ENCODE assay signal across 43 cellular contexts in the genomic region with DNA sequence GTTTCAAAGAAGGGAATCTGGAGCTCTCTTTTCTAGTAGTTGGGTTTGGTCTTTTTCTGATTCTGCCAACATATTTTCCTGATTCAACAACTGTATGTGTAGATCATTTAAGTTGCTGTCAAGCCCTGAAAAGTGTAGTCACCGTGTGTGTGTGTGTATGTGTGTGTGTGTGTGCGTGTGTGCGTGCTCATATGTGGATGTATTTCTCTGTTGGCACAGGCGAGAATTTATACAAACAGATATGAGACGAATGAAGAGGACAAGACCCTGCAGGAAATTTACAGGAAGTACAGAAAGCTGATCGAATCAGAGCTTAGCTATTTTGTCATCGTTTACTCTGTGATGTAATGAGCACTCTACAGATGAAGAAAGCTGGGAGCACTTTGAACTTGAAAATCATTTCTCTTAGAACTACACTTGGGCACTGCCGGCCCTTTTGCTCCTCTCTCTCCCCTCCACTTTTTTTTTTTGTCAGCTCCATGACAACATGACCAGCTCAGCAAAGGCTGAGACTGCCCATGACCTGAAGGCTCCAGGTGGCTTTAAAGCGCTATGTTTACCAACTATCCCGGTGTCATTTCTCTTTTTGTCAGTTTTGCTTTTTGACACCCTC. TPM values are rescaled to one million over a fixed set of nuclear protein-coding genes. Genes with fewer than 3 reads are reported as not detected.
DNase-seq lines count a peak whose midpoint lies in the region; ATAC-seq, FAIRE-seq and TF ChIP-seq lines count a peak whose summit lies in the region.
"Had no signal": no experiment of that assay in that cellular context is flagged by ENCODE, and none has a peak within 500 bp of the region (broad histone marks: within the 10 kb centered on the region; RNA-seq: fewer than 3 reads in every experiment).

No MANE protein-coding gene starts in this region.

- no peak overlapping the region for H4K5ac ChIP-seq in H1 (ENCODE audit: insufficient read length, low read depth, low read length)

- H2AFZ ChIP-seq in SK-N-SH (ENCODE audit: low read depth) (peak overlapping the region; percentile 64; the same call in 1 of the 2 replicates), H1 (ENCODE audit: low read length) (0 out of 2 replicates have a peak overlapping the region, but pooled peaks have one; percentile 39)
- H2AFZ ChIP-seq: parathyroid adenoma had no signal

- H2BK12ac ChIP-seq in H1 (ENCODE audit: low read depth, low read length), result no peak overlapping the region

- no peak overlapping the region for H2BK15ac ChIP-seq in H1 (ENCODE audit: low read length)

- H3K4me2 ChIP-seq in SK-N-SH (peak overlapping the region; percentile 64), H1 (ENCODE audit: insufficient read depth in 1 of 2, low read depth in 2 of 2, low read length in 2 of 2) (no peak overlapping the region), skeletal muscle satellite cell (ENCODE audit: low read length) (peak overlapping the region; percentile 40)

- no peak overlapping the region for H4K91ac ChIP-seq in H1 (replicated peaks; ENCODE audit: insufficient read length, low read length)

- no peak overlapping the region for H2BK5ac ChIP-seq in H1 (ENCODE audit: low read depth, low read length)

- no peak overlapping the region for H3K18ac ChIP-seq in H1 (ENCODE audit: extremely low read depth, low read length)

- peaks cover 46% of the 10 kb centered on the region for H3K27me3 Mint-ChIP-seq in T-helper 17 cell

- H4K20me1 ChIP-seq in SK-N-SH (ENCODE audit: insufficient read depth) (no peaks in the 10 kb centered on the region), H1 (replicated peaks in 1 of 2; ENCODE audit: control insufficient read depth in 1 of 2, insufficient read depth in 2 of 2, low read length in 2 of 2) (no peaks in the 10 kb centered on the region)

- H3K9me3 ChIP-seq in SK-N-SH, result no peaks in the 10 kb centered on the region
- no peaks in the 10 kb centered on the region for H3K9me3 ChIP-seq in H1 (ENCODE audit: insufficient read depth in 2 of 2, low read depth in 1 of 2, low read length in 1 of 2)
- H3K9me3 ChIP-seq in skeletal muscle satellite cell (replicated peaks; ENCODE audit: low read length), result no peaks in the 10 kb centered on the region
- H3K9me3 ChIP-seq in T-helper 17 cell (ENCODE audit: control insufficient read depth, low read length, poor library complexity, severe bottlenecking), result no peaks in the 10 kb centered on the region
- H3K9me3 ChIP-seq: colonic mucosa, MG63, thoracic aorta had no signal

- H3K4me3 ChIP-seq in SK-N-SH (ENCODE audit: low read depth in 2 of 2, low read length in 1 of 2) (no peak overlapping the region; a peak in 1 of 4 replicates), H1 (ENCODE audit: extremely low read depth in 1 of 4, insufficient read depth in 2 of 4, low read depth in 3 of 4, low read length in 4 of 4) (no peak overlapping the region), fibroblast of pulmonary artery (replicated peaks; ENCODE audit: low read depth, low read length) (peak overlapping the region; percentile 44), skeletal muscle satellite cell (ENCODE audit: low read length) (no peak overlapping the region)
- H3K4me3 ChIP-seq: colonic mucosa, MG63, right atrium auricular region, spleen, thoracic aorta had no signal

- no peak overlapping the region for H3K56ac ChIP-seq in H1 (replicated peaks; ENCODE audit: insufficient read length, low read depth, low read length)

- TF ChIP-seq CTCF in SK-N-SH (IDR thresholded peaks at IDR 0.05), result no peak
- no peak for TF ChIP-seq CTCF in H1 (IDR thresholded peaks at IDR 0.05; ENCODE audit: control extremely low read depth in 1 of 3, insufficient read depth in 1 of 3, low read depth in 1 of 3, low read length in 3 of 3)
- TF ChIP-seq CTCF in fibroblast of pulmonary artery (IDR thresholded peaks at IDR 0.05; ENCODE audit: low read length, missing control alignments), result no peak

- CTCF ChIA-PET in SK-N-SH (lab: Yijun Ruan, JAX) (interaction anchor here (1.0 to 1.4 kb wide), 2 partner anchors 56 to 217 kb away, joined by 3 read pairs; no protein-coding TSS in a partner anchor), H1 (lab: Charles Lee; ENCODE audit: partially characterized antibody) (interaction anchor here (0.6 to 1.9 kb wide), 6 partner anchors 53 to 127 kb away, joined by 3 to 12 read pairs (median 3); no protein-coding TSS in a partner anchor)

- TF ChIP-seq EP300 in SK-N-SH (IDR thresholded peaks at IDR 0.05; ENCODE audit: borderline replicate concordance in 1 of 2, low read depth in 1 of 2, low read length in 1 of 2) (no peak), H1 (IDR thresholded peaks at IDR 0.05; ENCODE audit: borderline replicate concordance in 1 of 2, low read depth in 2 of 2, low read length in 2 of 2) (no peak)

- H2BK120ac ChIP-seq in H1 (replicated peaks; ENCODE audit: low read depth, low read length), result no peak overlapping the region

- H3K4me3 Mint-ChIP-seq in T-helper 17 cell, result no peak overlapping the region
- H3K4me3 Mint-ChIP-seq: activated CD8-positive, alpha-beta memory T cell treated with anti-CD3 and anti-CD28 coated beads, Interleukin-2, amount 10 ng/mL, durations not matched to agents 7 days and 5 days; activated naive CD8-positive, alpha-beta T cell treated with anti-CD3 and anti-CD28 coated beads, Interleukin-2, amount 10 ng/mL, durations not matched to agents 7 days and 5 days; CD4-positive, CD25-positive, alpha-beta regulatory T cell; memory B cell; stimulated activated naive CD8-positive, alpha-beta T cell treated with anti-CD3 and anti-CD28 coated beads, Interleukin-15, Interleukin-2, amounts not matched to agents 100 ng/mL and 50 ng/mL, for 24 hours; T-helper 1 cell treated with Interleukin-12 subunit alpha and Interleukin-12 subunit beta and Interleukin-4 antibody, amounts not matched to agents 30 μg/mL and 1 μg/mL, for 36 hours had no signal

- H3K23me2 ChIP-seq in H1 (ENCODE audit: low read depth, low read length), result no peaks in the 10 kb centered on the region

- TF ChIP-seq POLR2A in H1 (IDR thresholded peaks at IDR 0.05; ENCODE audit: control extremely low read depth in 1 of 2, low read depth in 2 of 2, low read length in 2 of 2), result no peak

- no peak overlapping the region for H3K23ac ChIP-seq in H1 (ENCODE audit: insufficient read length)

- no peak overlapping the region for H4K8ac ChIP-seq in H1 (ENCODE audit: extremely low read depth, insufficient read depth, low read length)

- H3K9ac ChIP-seq in SK-N-SH (no peak overlapping the region), H1 (replicated peaks in 1 of 4; ENCODE audit: extremely low read depth in 1 of 4, low read depth in 3 of 4, low read length in 3 of 4) (no peak overlapping the region), skeletal muscle satellite cell (ENCODE audit: low read depth, low read length) (no peak overlapping the region)
- H3K9ac ChIP-seq: parathyroid adenoma had no signal

- DNase-seq in SK-N-SH, result no peak
- no peak for DNase-seq in H1 (ENCODE audit: low read depth in 1 of 2, low spot score in 2 of 2)
- DNase-seq in fibroblast of pulmonary artery (ENCODE audit: low read depth), result peak; percentile 42
- DNase-seq in T-helper 17 cell, result no peak
- no peak for DNase-seq in NCI-H1436 (lab: John Stamatoyannopoulos, UW)
- DNase-seq: activated CD4-positive, CD25-positive, alpha-beta regulatory T cell; activated CD8-positive, alpha-beta memory T cell treated with anti-CD3 and anti-CD28 coated beads, Interleukin-2, amount 10 ng/mL, durations not matched to agents 7 days and 5 days; activated gamma-delta T cell treated with Interleukin-2 at 50 U/mL for 16 hours; activated naive CD8-positive, alpha-beta T cell treated with anti-CD3 and anti-CD28 coated beads, Interleukin-2, amount 10 ng/mL, durations not matched to agents 7 days and 5 days; activated T-cell treated with anti-CD3 and anti-CD28 coated beads, Interleukin-2, amount 50 U/mL, for 48 hours; aorta; Calu3; CD4-positive, CD25-positive, alpha-beta regulatory T cell; colonic mucosa; DMS79 treated with DMSO at 0.1 percent for 48 hours; effector memory CD4-positive, alpha-beta T cell; GDM1; KG1; left colon; NCI-H1105; NCI-H2029; NCI-H2227 treated with DMSO at 0.1 percent for 48 hours; NCI-H69; spleen; stimulated activated CD4-positive, alpha-beta T cell treated with anti-CD3 and anti-CD28 coated beads, Interleukin-2, amount 100 ng/mL, for 24 hours had no signal

- POLR2A ChIA-PET in SK-N-SH (lab: Yijun Ruan, JAX) (interaction anchor here (0.6 kb wide), 1 partner anchor 145 kb away, joined by 3 read pairs; no protein-coding TSS in a partner anchor), H1 (lab: Charles Lee; ENCODE audit: partially characterized antibody) (interaction anchor here (0.6 kb wide), 1 partner anchor 11 kb away, joined by 3 read pairs; no protein-coding TSS in a partner anchor)

- 4% methylated on average over 10 of the region's 10 CpGs for WGBS in SK-N-SH (ENCODE audit: low lambda C conversion rate)
- 72% methylated on average over 10 of the region's 10 CpGs; no CpG with 5 or more reads in 1 of the 2 experiments for WGBS in H1 (ENCODE audit: extremely low coverage in 1 of 2, insufficient coverage in 1 of 2, insufficient read length in 1 of 2, insufficient replicate concordance in 2 of 2, low coverage in 1 of 2, low lambda C conversion rate in 2 of 2, missing lambda C conversion rate in 1 of 2), 2 experiments

- H3K27ac ChIP-seq in SK-N-SH (ENCODE audit: low read depth in 2 of 2, low read length in 1 of 2) (no peak overlapping the region), H1 (ENCODE audit: low read depth, low read length) (no peak overlapping the region)
- H3K27ac ChIP-seq: colonic mucosa, HL-60, parathyroid adenoma, right atrium auricular region, spleen, thoracic aorta had no signal

- H3K4ac ChIP-seq in H1 (replicated peaks; ENCODE audit: insufficient read length, low read depth, low read length), result no peak overlapping the region

- H3K14ac ChIP-seq in H1 (ENCODE audit: insufficient read length), result no peak overlapping the region

- H3K79me2 ChIP-seq in SK-N-SH (ENCODE audit: insufficient read depth) (no peaks in the 10 kb centered on the region), H1 (ENCODE audit: control insufficient read depth in 1 of 2, insufficient read depth in 2 of 2, low read length in 2 of 2) (no peaks in the 10 kb centered on the region)
- H3K79me2 ChIP-seq: parathyroid adenoma had no signal

- H3K4me1 Mint-ChIP-seq in T-helper 17 cell, result peaks cover under 1% of the 10 kb centered on the region
- H3K4me1 Mint-ChIP-seq: activated CD8-positive, alpha-beta memory T cell treated with anti-CD3 and anti-CD28 coated beads, Interleukin-2, amount 10 ng/mL, durations not matched to agents 7 days and 5 days; activated naive CD8-positive, alpha-beta T cell treated with anti-CD3 and anti-CD28 coated beads, Interleukin-2, amount 10 ng/mL, durations not matched to agents 7 days and 5 days; memory B cell had no signal

- peaks cover 17% of the 10 kb centered on the region; the same call in 1 of the 2 replicates for H3K27me3 ChIP-seq in SK-N-SH (ENCODE audit: insufficient read depth)
- H3K27me3 ChIP-seq in H1 (replicated peaks in 1 of 4; ENCODE audit: control insufficient read depth in 3 of 4, extremely low read depth in 1 of 4, insufficient read depth in 3 of 4, low read length in 3 of 4), result no peaks in the 10 kb centered on the region
- peaks cover 36% of the 10 kb centered on the region for H3K27me3 ChIP-seq in skeletal muscle satellite cell (ENCODE audit: control insufficient read depth, insufficient read depth, low read length)
- H3K27me3 ChIP-seq: MG63, right atrium auricular region had no signal

- H3F3A ChIP-seq in SK-N-SH (replicated peaks; ENCODE audit: insufficient read depth), result no peaks in the 10 kb centered on the region

- TF ChIP-seq RAD21 in SK-N-SH (IDR thresholded peaks at IDR 0.05; ENCODE audit: low read length) (no peak), H1 (IDR thresholded peaks at IDR 0.05 in 1 of 2, conservative IDR thresholded peaks at IDR 0.05 in 1 of 2; ENCODE audit: low read depth in 2 of 2, low read length in 2 of 2) (no peak)

- H3K36me3 Mint-ChIP-seq in T-helper 17 cell (ENCODE audit: low read depth), result peaks cover under 1% of the 10 kb centered on the region
- H3K36me3 Mint-ChIP-seq: activated CD8-positive, alpha-beta memory T cell treated with anti-CD3 and anti-CD28 coated beads, Interleukin-2, amount 10 ng/mL, durations not matched to agents 7 days and 5 days; CD4-positive, CD25-positive, alpha-beta regulatory T cell; memory B cell had no signal

- ATAC-seq in SK-N-SH treated with all-trans-retinoic acid at 6 μM for 48 hours (no peak), T-helper 17 cell (no peak), GM18502 (IDR thresholded peaks at IDR 0.05; ENCODE audit: poor library complexity, unreplicated experiment) (no peak)
- ATAC-seq: activated CD8-positive, alpha-beta memory T cell treated with anti-CD3 and anti-CD28 coated beads, Interleukin-2, amount 10 ng/mL, durations not matched to agents 7 days and 5 days; left colon had no signal

- H3K4me1 ChIP-seq in SK-N-SH (ENCODE audit: control insufficient read depth in 1 of 2, insufficient read depth in 2 of 2, low read depth in 1 of 2, low read length in 1 of 2) (no peaks in the 10 kb centered on the region), H1 (replicated peaks in 1 of 4; ENCODE audit: control insufficient read depth in 3 of 4, insufficient read depth in 4 of 4, low read length in 3 of 4) (no peaks in the 10 kb centered on the region), skeletal muscle satellite cell (ENCODE audit: control insufficient read depth, insufficient read depth, low read length) (peaks cover 7% of the 10 kb centered on the region)
- H3K4me1 ChIP-seq: colonic mucosa, parathyroid adenoma, right atrium auricular region, spleen had no signal

- H3K27ac Mint-ChIP-seq in T-helper 17 cell, result no peak overlapping the region
- H3K27ac Mint-ChIP-seq: activated CD8-positive, alpha-beta memory T cell treated with anti-CD3 and anti-CD28 coated beads, Interleukin-2, amount 10 ng/mL, durations not matched to agents 7 days and 5 days; activated naive CD8-positive, alpha-beta T cell treated with anti-CD3 and anti-CD28 coated beads, Interleukin-2, amount 10 ng/mL, durations not matched to agents 7 days and 5 days; memory B cell; stimulated activated naive CD8-positive, alpha-beta T cell treated with anti-CD3 and anti-CD28 coated beads, Interleukin-15, Interleukin-2, amounts not matched to agents 100 ng/mL and 50 ng/mL, for 24 hours; T-helper 1 cell treated with Interleukin-12 subunit alpha and Interleukin-12 subunit beta and Interleukin-4 antibody, amounts not matched to agents 30 μg/mL and 1 μg/mL, for 36 hours had no signal

- H2BK20ac ChIP-seq in H1 (ENCODE audit: low read length), result no peak overlapping the region

- no peaks in the 10 kb centered on the region for H3K79me1 ChIP-seq in H1 (ENCODE audit: low read depth, low read length)

- no peak for FAIRE-seq in H1 (lab: Jason Lieb, UNC)
- FAIRE-seq: TTC549, urothelium cell line had no signal

- H3K9me2 ChIP-seq in SK-N-SH, result no peaks in the 10 kb centered on the region

- H3K36me3 ChIP-seq in SK-N-SH (replicated peaks in 1 of 2; ENCODE audit: control insufficient read depth in 1 of 2, insufficient read depth in 2 of 2, low read length in 1 of 2), result no peaks in the 10 kb centered on the region
- H3K36me3 ChIP-seq in H1 (ENCODE audit: control insufficient read depth in 2 of 4, insufficient read depth in 4 of 4, low read length in 3 of 4), result no peaks in the 10 kb centered on the region
- no peaks in the 10 kb centered on the region for H3K36me3 ChIP-seq in skeletal muscle satellite cell (ENCODE audit: insufficient read depth, low read length)
- H3K36me3 ChIP-seq: colonic mucosa, MG63, right atrium auricular region, spleen, thoracic aorta had no signal

- no peak overlapping the region for H2AK5ac ChIP-seq in H1 (ENCODE audit: low read depth, low read length)

RNA-seq across cellular contexts. Expression of a gene that starts 11.2 kb away (rescaled TPM):
- polyA plus RNA-seq in SK-N-SH (2012; rRNA removed) (not detected in 2 replicates), H1 (2011; rRNA removed) (0.12 and 0.17 TPM in 2 replicates)
- polyA plus RNA-seq in SK-N-SH (2012; cell fraction: cytosol; rRNA removed), result not detected in 2 replicates
- not detected in 2 replicates for polyA plus RNA-seq in SK-N-SH (2012; cell fraction: nucleus; rRNA removed)
- 0.22 TPM in 1 of 2 replicates, not detected in the other for total RNA-seq in H1 (2021; fragmentation: NEBNext Ultra II Directional; extraction: Animal tissue kit (Norgen Biotek cat#: 25700))
- 0.08 TPM for polyA plus RNA-seq in H1 (2011; cell fraction: cytosol; rRNA removed)
- 0.41 TPM for polyA plus RNA-seq in H1 (2011; cell fraction: nucleus; rRNA removed)
- polyA plus RNA-seq in H1 (2012, experiment 1 of 2), result 0.24 TPM in 1 of 4 replicates, not detected in the others
- polyA plus RNA-seq in H1 (2012, experiment 2 of 2), result not detected
- polyA plus RNA-seq in H1 (2013, experiment 1 of 2), result 0.06 TPM
- polyA plus RNA-seq in H1 (2013, experiment 2 of 2), result 0.04 TPM
- 0.73 and 1.4 TPM in 2 replicates for polyA minus RNA-seq in H1 (2011; rRNA and poly(A)+ RNA removed)
- not detected for polyA minus RNA-seq in H1 (2011; cell fraction: cytosol; rRNA and poly(A)+ RNA removed)
- 1.6 TPM for polyA minus RNA-seq in H1 (2011; cell fraction: nucleus; rRNA and poly(A)+ RNA removed)
- 0.22 and 0.25 TPM in 2 replicates for total RNA-seq in skeletal muscle satellite cell (2012; rRNA removed)
- total RNA-seq in T-helper 17 cell, result under 1 TPM; 0.17 to 0.44 TPM
- total RNA-seq: A172, cardiac septum, colonic mucosa, right atrium auricular region, RPMI7951 had no signal
- polyA plus RNA-seq: neural cell had no signal

RNA-seq across cellular contexts. Expression of a gene that starts 31.3 kb away (rescaled TPM):
- polyA plus RNA-seq in SK-N-SH (2012; rRNA removed) (0.02 and 0.03 TPM in 2 replicates), H1 (2011; rRNA removed) (not detected in 2 replicates)
- polyA plus RNA-seq in SK-N-SH (2012; cell fraction: cytosol; rRNA removed), result 0.01 TPM in 2 replicates
- 0.23 and 0.35 TPM in 2 replicates for polyA plus RNA-seq in SK-N-SH (2012; cell fraction: nucleus; rRNA removed)
- not detected in 2 replicates for total RNA-seq in H1 (2021; fragmentation: NEBNext Ultra II Directional; extraction: Animal tissue kit (Norgen Biotek cat#: 25700))
- not detected for polyA plus RNA-seq in H1 (2011; cell fraction: cytosol; rRNA removed)
- polyA plus RNA-seq in H1 (2011; cell fraction: nucleus; rRNA removed), result not detected
- not detected in 4 replicates for polyA plus RNA-seq in H1 (2012, experiment 1 of 2)
- polyA plus RNA-seq in H1 (2012, experiment 2 of 2), result not detected
- polyA plus RNA-seq in H1 (2013, experiment 1 of 2), result 0.08 TPM
- polyA plus RNA-seq in H1 (2013, experiment 2 of 2), result 0.06 TPM
- polyA minus RNA-seq in H1 (2011; rRNA and poly(A)+ RNA removed), result 0.10 TPM in 1 of 2 replicates, not detected in the other
- polyA minus RNA-seq in H1 (2011; cell fraction: cytosol; rRNA and poly(A)+ RNA removed), result not detected
- not detected for polyA minus RNA-seq in H1 (2011; cell fraction: nucleus; rRNA and poly(A)+ RNA removed)
- total RNA-seq in skeletal muscle satellite cell (2012; rRNA removed), result 3.1 and 8.9 TPM in 2 replicates
- total RNA-seq in T-helper 17 cell, result 10 to 100 TPM; 41.2 to 53.2 TPM
- total RNA-seq: A172 had no signal
- polyA plus RNA-seq: neural cell had no signal

RNA-seq across cellular contexts. Expression of a gene that starts 44.3 kb away (rescaled TPM):
- polyA plus RNA-seq in SK-N-SH (2012; rRNA removed) (not detected in 2 replicates), H1 (2011; rRNA removed) (not detected in 2 replicates)
- polyA plus RNA-seq in SK-N-SH (2012; cell fraction: cytosol; rRNA removed), result not detected in 2 replicates
- polyA plus RNA-seq in SK-N-SH (2012; cell fraction: nucleus; rRNA removed), result 0.02 TPM in 1 of 2 replicates, not detected in the other
- not detected in 2 replicates for total RNA-seq in H1 (2021; fragmentation: NEBNext Ultra II Directional; extraction: Animal tissue kit (Norgen Biotek cat#: 25700))
- not detected for polyA plus RNA-seq in H1 (2011; cell fraction: cytosol; rRNA removed)
- polyA plus RNA-seq in H1 (2011; cell fraction: nucleus; rRNA removed), result not detected
- polyA plus RNA-seq in H1 (2012, experiment 1 of 2), result not detected in 4 replicates
- not detected for polyA plus RNA-seq in H1 (2012, experiment 2 of 2)
- not detected for polyA plus RNA-seq in H1 (2013, experiment 1 of 2)
- not detected for polyA plus RNA-seq in H1 (2013, experiment 2 of 2)
- not detected in 2 replicates for polyA minus RNA-seq in H1 (2011; rRNA and poly(A)+ RNA removed)
- polyA minus RNA-seq in H1 (2011; cell fraction: cytosol; rRNA and poly(A)+ RNA removed), result not detected
- not detected for polyA minus RNA-seq in H1 (2011; cell fraction: nucleus; rRNA and poly(A)+ RNA removed)
- not detected in 2 replicates for total RNA-seq in skeletal muscle satellite cell (2012; rRNA removed)
- under 1 TPM in 1 of 2 donors, not detected in 1; 0.37 TPM for total RNA-seq in T-helper 17 cell
- total RNA-seq: A172; activated CD8-positive, alpha-beta memory T cell treated with anti-CD3 and anti-CD28 coated beads, Interleukin-2, amount 10 ng/mL, durations not matched to agents 7 days and 5 days; activated naive CD8-positive, alpha-beta T cell treated with anti-CD3 and anti-CD28 coated beads, Interleukin-2, amount 10 ng/mL, durations not matched to agents 7 days and 5 days; aorta; Calu3; cardiac septum; CD4-positive, CD25-positive, alpha-beta regulatory T cell; colonic mucosa; glomerular endothelial cell; left colon; right atrium auricular region; RPMI7951; spleen; thoracic aorta had no signal
- polyA plus RNA-seq: aorta; CD4-positive, CD25-positive, alpha-beta regulatory T cell; spleen had no signal

Comparison
In these comparisons a context has a peak if more than half of its experiments do, and no peak if none do; other contexts are left out.
1. H3K4me2 ChIP-seq: peak in SK-N-SH (single experiment) and skeletal muscle satellite cell (single experiment); none in H1 (0 of 2).
2. RNA of a gene that starts 31.3 kb away (total RNA-seq): 41.2 to 53.2 TPM in T-helper 17 cell; not detected in H1; every median in the first group is over 10 times any median in the second.